22 cellular contexts compared by ENCODE assay signal in genomic region chr2:71511776-71512175, GRCh38. TPM values are rescaled to one million over a fixed set of nuclear protein-coding genes. Genes with fewer than 3 reads are reported as not detected.
DNase-seq lines count a peak whose midpoint lies in the region; ATAC-seq lines count a peak whose summit lies in the region.
"Had no signal": no experiment of that assay in that cellular context is flagged by ENCODE, and none has a peak within 500 bp of the region (broad histone marks: within the 10 kb centered on the region; RNA-seq: fewer than 3 reads in every experiment).

No MANE protein-coding gene starts in this region.

- H3F3A ChIP-seq in GM23248 (ENCODE audit: insufficient read depth) = no peaks in the 10 kb centered on the region

- no peak overlapping the region for H2AFZ ChIP-seq in neuronal stem cell (ENCODE audit: low read length)
- no peak overlapping the region for H2AFZ ChIP-seq in GM23248

- no peaks in the 10 kb centered on the region for H3K36me3 Mint-ChIP-seq in stimulated activated naive B cell treated with anti-CD40 and anti-IgM and Interleukin-4, amounts not matched to agents 10 μg/mL and 1 μg/mL and 100 μg/mL, for 72 hours
- H3K36me3 Mint-ChIP-seq: CD4-positive, alpha-beta memory T cell had no signal

- H3K4me1 Mint-ChIP-seq in stimulated activated naive B cell treated with anti-CD40 and anti-IgM and Interleukin-4, amounts not matched to agents 10 μg/mL and 1 μg/mL and 100 μg/mL, for 72 hours = peaks cover 0 to 2% of the 10 kb centered on the region in 2 donors
- H3K4me1 Mint-ChIP-seq: CD14-positive monocyte had no signal

- no peak overlapping the region for H2BK12ac ChIP-seq in neuronal stem cell (ENCODE audit: low read length)

- H2BK5ac ChIP-seq in neuronal stem cell (ENCODE audit: low read length) = peak overlapping the region; percentile 7

- H3K36me3 ChIP-seq in H7 (replicated peaks; ENCODE audit: control insufficient read depth, insufficient read depth, low read length) = no peaks in the 10 kb centered on the region
- no peaks in the 10 kb centered on the region for H3K36me3 ChIP-seq in neuronal stem cell (replicated peaks in 1 of 2; ENCODE audit: control insufficient read depth in 2 of 2, insufficient read depth in 2 of 2, low read length in 2 of 2)
- no peaks in the 10 kb centered on the region for H3K36me3 ChIP-seq in GM23248 (ENCODE audit: low read depth)
- H3K36me3 ChIP-seq: HAP-1 had no signal

- H3K27ac ChIP-seq in neuronal stem cell (replicated peaks; ENCODE audit: low read length) = no peak overlapping the region
- no peak overlapping the region for H3K27ac ChIP-seq in GM23248
- H3K27ac ChIP-seq: 22Rv1, A549, HL-60 had no signal

- H3K4me3 Mint-ChIP-seq in stimulated activated naive B cell treated with anti-CD40 and anti-IgM and Interleukin-4, amounts not matched to agents 10 μg/mL and 1 μg/mL and 100 μg/mL, for 72 hours = no peak overlapping the region
- H3K4me3 Mint-ChIP-seq: CD14-positive monocyte; CD4-positive, alpha-beta memory T cell had no signal

- H3K9ac ChIP-seq in neuronal stem cell (ENCODE audit: low read depth, low read length, poor library complexity) = no peak overlapping the region
- H3K9ac ChIP-seq in GM23248 = no peak overlapping the region

- H3K79me1 ChIP-seq in neuronal stem cell (ENCODE audit: low read depth, low read length) = no peaks in the 10 kb centered on the region

- H4K8ac ChIP-seq in neuronal stem cell (ENCODE audit: low read depth, low read length) = peak overlapping the region; percentile 44

- DNase-seq in DMS 273 (lab: John Stamatoyannopoulos, UW; ENCODE audit: unreplicated experiment) = peak; percentile 14
- DNase-seq in DMS 273 treated with DMSO at 0.1 percent for 48 hours (lab: John Stamatoyannopoulos, UW) = no peak
- peak; percentile 70 for DNase-seq in H7
- DNase-seq in iPS-NIHi11 (ENCODE audit: low spot score) = peak; percentile 35
- DNase-seq in neuronal stem cell (ENCODE audit: low spot score) = no peak
- no peak for DNase-seq in stimulated activated naive B cell treated with anti-CD40 and anti-IgM and Interleukin-4, amounts not matched to agents 10 μg/mL and 1 μg/mL and 100 μg/mL, for 72 hours
- DNase-seq in GM23248 = no peak
- DNase-seq: AML-193; CD4-positive, alpha-beta memory T cell; DMS53; DND-41; EL; GOT3; IMR-90 had no signal

- H3K4me2 ChIP-seq in neuronal stem cell (ENCODE audit: insufficient read depth, low read length, poor library complexity, severe bottlenecking) (no peak overlapping the region), GM23248 (ENCODE audit: unreplicated experiment) (no peak overlapping the region)
- H3K4me2 ChIP-seq: A549 had no signal

- H3K9me3 ChIP-seq in neuronal stem cell (replicated peaks in 1 of 2; ENCODE audit: control insufficient read depth in 2 of 2, insufficient read depth in 1 of 2, low read depth in 1 of 2, low read length in 2 of 2) (peaks cover 0 to 3% of the 10 kb centered on the region in 2 donors), GM23248 (ENCODE audit: low read depth) (no peaks in the 10 kb centered on the region)
- H3K9me3 ChIP-seq: A549, HAP-1 had no signal

- H3K4ac ChIP-seq in neuronal stem cell (ENCODE audit: low read length) = no peak overlapping the region

- H3K27ac Mint-ChIP-seq in stimulated activated naive B cell treated with anti-CD40 and anti-IgM and Interleukin-4, amounts not matched to agents 10 μg/mL and 1 μg/mL and 100 μg/mL, for 72 hours = no peak overlapping the region
- H3K27ac Mint-ChIP-seq: CD4-positive, alpha-beta memory T cell had no signal

- H3K18ac ChIP-seq in neuronal stem cell (ENCODE audit: low read length) = no peak overlapping the region

- no peaks in the 10 kb centered on the region for H3K9me3 Mint-ChIP-seq in stimulated activated naive B cell treated with anti-CD40 and anti-IgM and Interleukin-4, amounts not matched to agents 10 μg/mL and 1 μg/mL and 100 μg/mL, for 72 hours
- H3K9me3 Mint-ChIP-seq: CD14-positive monocyte; CD4-positive, alpha-beta memory T cell had no signal

- no peak overlapping the region for H2BK15ac ChIP-seq in neuronal stem cell (ENCODE audit: low read length)

- H4K91ac ChIP-seq in neuronal stem cell (ENCODE audit: low read depth, low read length, poor library complexity) = no peak overlapping the region

- H3K4me3 ChIP-seq in H7 (ENCODE audit: insufficient read depth, low read depth, low read length) = no peak overlapping the region
- H3K4me3 ChIP-seq in neuronal stem cell (ENCODE audit: low read length in 2 of 2) = no peak overlapping the region
- no peak overlapping the region for H3K4me3 ChIP-seq in GM23248
- H3K4me3 ChIP-seq: A549, GM12878, HAP-1, K562 had no signal

- H3K4me1 ChIP-seq in neuronal stem cell (ENCODE audit: control insufficient read depth in 2 of 2, insufficient read depth in 1 of 2, low read depth in 1 of 2, low read length in 2 of 2) (no peaks in the 10 kb centered on the region), GM23248 (ENCODE audit: insufficient read depth) (no peaks in the 10 kb centered on the region)
- H3K4me1 ChIP-seq: A549, HAP-1 had no signal

- H3K14ac ChIP-seq in neuronal stem cell (ENCODE audit: low read length) = no peak overlapping the region

- no peak overlapping the region for H2BK120ac ChIP-seq in neuronal stem cell (ENCODE audit: low read depth, low read length)

- WGBS in neuronal stem cell (ENCODE audit: extremely low coverage in 2 of 2, insufficient read length in 2 of 2, insufficient replicate concordance in 1 of 2), 2 donors = no CpG with 5 or more reads among the region's 10 CpGs
- 51 to 58% methylated on average over 10 of the region's 10 CpGs for WGBS in GM23248 (ENCODE audit: low coverage in 1 of 2, low lambda C conversion rate in 2 of 2, missing lambda C conversion rate in 2 of 2), 2 experiments

- ATAC-seq in GM18520 (IDR thresholded peaks at IDR 0.05; ENCODE audit: unreplicated experiment) = no peak
- no peak for ATAC-seq in stimulated activated naive B cell treated with anti-CD40 and anti-IgM and Interleukin-4, amounts not matched to agents 10 μg/mL and 1 μg/mL and 100 μg/mL, for 72 hours (replicated peaks)
- ATAC-seq: GM12878, K562 had no signal

- in situ Hi-C loops in GM23248 (cut with MboI) = no loop called here

- H3K79me2 ChIP-seq in GM23248 (ENCODE audit: insufficient read depth) = no peaks in the 10 kb centered on the region

- H2AK5ac ChIP-seq in neuronal stem cell (ENCODE audit: low read depth, low read length) = peak overlapping the region; percentile 38

- H3K27me3 ChIP-seq in H7 (ENCODE audit: control insufficient read depth, insufficient read depth, low read length) = no peaks in the 10 kb centered on the region
- peaks cover 0 to 2% (median 0%) of the 10 kb centered on the region in 3 experiments for H3K27me3 ChIP-seq in neuronal stem cell (ENCODE audit: control insufficient read depth in 3 of 3, insufficient read depth in 3 of 3, low read depth in 1 of 3, low read length in 3 of 3)
- H3K27me3 ChIP-seq in GM23248 (replicated peaks; ENCODE audit: insufficient read depth) = peaks cover 15% of the 10 kb centered on the region

- peak overlapping the region; percentile 28 for H3K23ac ChIP-seq in neuronal stem cell (ENCODE audit: low read depth, low read length, poor library complexity)

- H3K27me3 Mint-ChIP-seq in stimulated activated naive B cell treated with anti-CD40 and anti-IgM and Interleukin-4, amounts not matched to agents 10 μg/mL and 1 μg/mL and 100 μg/mL, for 72 hours = peaks cover 8 to 20% of the 10 kb centered on the region in 2 donors

- H4K20me1 ChIP-seq in GM23248 (ENCODE audit: insufficient read depth) = no peaks in the 10 kb centered on the region

- H3K9me2 ChIP-seq in GM23248 (ENCODE audit: insufficient read depth) = no peaks in the 10 kb centered on the region

RNA-seq across cellular contexts. Expression of gene DYSF, which starts 58.4 kb away (rescaled TPM):
- 7.4 and 9.5 TPM in 2 replicates for total RNA-seq in H7 (2014; rRNA removed; shearing (Covaris generic))
- polyA plus RNA-seq in neuronal stem cell (2013, experiment 1 of 2) = 0.43 TPM
- 0.35 TPM for polyA plus RNA-seq in neuronal stem cell (2013, experiment 2 of 2)
- 0.54 TPM in 1 of 2 replicates, not detected in the other for total RNA-seq in GM23248 (2014; rRNA removed; shearing (Covaris generic))
- polyA plus RNA-seq in GM23248 (2016; fragmentation: Nextera tagmentation; extraction: Ambion mirVana) = 0.25 and 0.42 TPM in 2 replicates
- polyA plus RNA-seq: CD4-positive, alpha-beta memory T cell had no signal

Comparison
In these comparisons a context has a peak if more than half of its experiments do, and no peak if none do; other contexts are left out.
1. DNase-seq: peak in DMS 273 (single experiment), H7 (single experiment) and iPS-NIHi11 (single experiment); none in DMS 273 treated with DMSO at 0.1 percent for 48 hours (single experiment), neuronal stem cell (single experiment), stimulated activated naive B cell treated with anti-CD40 and anti-IgM and Interleukin-4, amounts not matched to agents 10 μg/mL and 1 μg/mL and 100 μg/mL, for 72 hours (single experiment) and GM23248 (single experiment).